ENCODE assay signal across 13 cellular contexts in the genomic region with DNA sequence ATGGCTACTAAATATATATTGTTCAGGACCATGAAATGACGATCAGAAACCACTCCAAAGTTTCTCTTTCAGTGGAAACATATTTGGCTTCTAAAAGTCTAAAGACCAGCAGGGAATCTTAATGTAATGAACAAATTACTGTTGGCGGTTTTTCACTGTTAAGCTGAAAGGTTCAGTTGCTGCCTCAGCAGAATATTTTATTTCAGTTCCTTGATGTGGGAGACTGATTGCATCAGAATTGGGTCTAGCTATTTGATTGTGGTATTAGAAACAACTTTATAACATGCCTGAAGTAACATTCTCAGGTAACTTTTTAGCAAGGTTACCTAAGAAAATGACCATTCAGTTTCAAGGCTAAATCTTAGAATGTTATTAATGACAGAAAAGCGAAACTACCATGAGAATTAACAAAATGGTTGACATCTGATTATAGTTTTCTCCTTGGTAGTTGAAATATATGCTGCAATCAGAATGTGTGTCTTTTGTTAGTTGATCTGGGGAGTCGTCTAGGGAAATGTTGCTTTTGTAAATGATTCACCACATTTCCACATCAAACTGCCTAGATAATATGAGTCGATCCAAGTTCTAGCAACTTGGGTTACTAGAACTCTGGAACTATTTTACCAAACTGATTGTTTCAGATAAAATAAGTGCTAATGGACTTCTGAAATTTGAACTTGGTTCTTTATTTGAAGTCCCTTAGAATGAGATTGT.
DNase-seq lines count a peak whose midpoint lies in the region; ATAC-seq and TF ChIP-seq lines count a peak whose summit lies in the region.
"Had no signal": no experiment of that assay in that cellular context is flagged by ENCODE, and none has a peak within 500 bp of the region (broad histone marks: within the 10 kb centered on the region; RNA-seq: fewer than 3 reads in every experiment).

No MANE protein-coding gene starts in this region.

- intact Hi-C loops in left lung (cut with DNase I): no loop called here

- peaks cover 0 to 6% of the 10 kb centered on the region in 2 donors for H3K4me1 ChIP-seq in left lung
- H3K4me1 ChIP-seq: body of pancreas had no signal

- peak overlapping the region; percentile 24 for H3K27ac ChIP-seq in left lung

- ATAC-seq in left lung (no peak), WTC11 (no peak)
- ATAC-seq in activated CD4-positive, CD25-positive, alpha-beta regulatory T cell treated with anti-CD3 and anti-CD28 coated beads, Interleukin-2, amount 50 U/mL, for 24 hours: no peak
- ATAC-seq: body of pancreas had no signal

- peaks cover 0 to 3% of the 10 kb centered on the region in 2 donors for H3K9me3 ChIP-seq in left lung
- H3K9me3 ChIP-seq: body of pancreas had no signal

- POLR2A ChIA-PET in WTC11 (lab: Charles Lee): no interaction called here

- H3K9me3 Mint-ChIP-seq in WTC11: peaks cover 22% of the 10 kb centered on the region
- H3K9me3 Mint-ChIP-seq: activated CD4-positive, alpha-beta T cell treated with anti-CD3 and anti-CD28 coated beads, Interleukin-2, amount 10 ng/mL, durations not matched to agents 7 days and 5 days had no signal

- H3K4me1 Mint-ChIP-seq in WTC11: peaks cover 30% of the 10 kb centered on the region
- H3K4me1 Mint-ChIP-seq: activated CD4-positive, alpha-beta T cell treated with anti-CD3 and anti-CD28 coated beads, Interleukin-2, amount 10 ng/mL, durations not matched to agents 7 days and 5 days; CD8-positive, alpha-beta memory T cell had no signal

- CTCF ChIA-PET in WTC11 (lab: Charles Lee): no interaction called here

- no peaks in the 10 kb centered on the region for H3K27me3 ChIP-seq in left lung
- H3K27me3 ChIP-seq: body of pancreas had no signal

- H3K36me3 ChIP-seq in left lung: no peaks in the 10 kb centered on the region

- no peak overlapping the region for H3K4me3 Mint-ChIP-seq in WTC11
- H3K4me3 Mint-ChIP-seq: activated CD4-positive, alpha-beta T cell treated with anti-CD3 and anti-CD28 coated beads, Interleukin-2, amount 10 ng/mL, durations not matched to agents 7 days and 5 days; CD8-positive, alpha-beta memory T cell had no signal

- H3K4me3 ChIP-seq in AG10803 (ENCODE audit: low read length) (no peak overlapping the region), cardiac fibroblast (replicated peaks in 1 of 2; ENCODE audit: low read depth in 2 of 2, low read length in 2 of 2) (no peak overlapping the region), left lung (no peak overlapping the region)
- H3K4me3 ChIP-seq: body of pancreas had no signal

- H3K36me3 Mint-ChIP-seq in WTC11: peaks cover 20% of the 10 kb centered on the region
- H3K36me3 Mint-ChIP-seq: CD8-positive, alpha-beta memory T cell had no signal

- TF ChIP-seq CTCF in AG10803 (conservative IDR thresholded peaks at IDR 0.05; ENCODE audit: low read length) (no peak), cardiac fibroblast (IDR thresholded peaks at IDR 0.05; ENCODE audit: low read depth, low read length) (no peak), left lung (IDR thresholded peaks at IDR 0.05) (no peak), WTC11 (IDR thresholded peaks at IDR 0.05) (no peak)

- DNase-seq in AG10803 (ENCODE audit: low read depth) (peak; percentile 77), NCI-H446 (lab: John Stamatoyannopoulos, UW) (peak; percentile 17 to 43), cardiac fibroblast (ENCODE audit: low read depth in 2 of 2) (peak; percentile 59 to 78), left lung (no peak), NCI-H345 (lab: John Stamatoyannopoulos, UW) (no peak), foreskin melanocyte (no peak), WTC11 (ENCODE audit: low spot score) (no peak)
- DNase-seq: activated CD4-positive, alpha-beta T cell treated with anti-CD3 and anti-CD28 coated beads, Interleukin-2, amount 10 ng/mL, durations not matched to agents 7 days and 5 days; body of pancreas; CD8-positive, alpha-beta memory T cell; NCI-H2081; retina had no signal

- no peaks in the 10 kb centered on the region for H3K27me3 Mint-ChIP-seq in WTC11 (ENCODE audit: low read depth)
- H3K27me3 Mint-ChIP-seq: activated CD4-positive, alpha-beta T cell treated with anti-CD3 and anti-CD28 coated beads, Interleukin-2, amount 10 ng/mL, durations not matched to agents 7 days and 5 days had no signal

- H3K27ac Mint-ChIP-seq in WTC11: no peak overlapping the region
- H3K27ac Mint-ChIP-seq: activated CD4-positive, alpha-beta T cell treated with anti-CD3 and anti-CD28 coated beads, Interleukin-2, amount 10 ng/mL, durations not matched to agents 7 days and 5 days; CD8-positive, alpha-beta memory T cell had no signal

TF ChIP-seq in WTC11, 78 proteins besides CTCF, POLR2A, EP300 and RAD21:
- TF ChIP-seq FOXJ3 (CRISPR knock-in tag; IDR thresholded peaks at IDR 0.05; ENCODE audit: borderline replicate concordance): no peak
- TF ChIP-seq ZNF219 (CRISPR knock-in tag; IDR thresholded peaks at IDR 0.05; ENCODE audit: borderline replicate concordance): no peak
- TF ChIP-seq SMAD3 (CRISPR knock-in tag; IDR thresholded peaks at IDR 0.05; ENCODE audit: borderline replicate concordance): no peak
- TF ChIP-seq SOX15 (CRISPR knock-in tag; IDR thresholded peaks at IDR 0.05): no peak
- TF ChIP-seq, protein P1, sequence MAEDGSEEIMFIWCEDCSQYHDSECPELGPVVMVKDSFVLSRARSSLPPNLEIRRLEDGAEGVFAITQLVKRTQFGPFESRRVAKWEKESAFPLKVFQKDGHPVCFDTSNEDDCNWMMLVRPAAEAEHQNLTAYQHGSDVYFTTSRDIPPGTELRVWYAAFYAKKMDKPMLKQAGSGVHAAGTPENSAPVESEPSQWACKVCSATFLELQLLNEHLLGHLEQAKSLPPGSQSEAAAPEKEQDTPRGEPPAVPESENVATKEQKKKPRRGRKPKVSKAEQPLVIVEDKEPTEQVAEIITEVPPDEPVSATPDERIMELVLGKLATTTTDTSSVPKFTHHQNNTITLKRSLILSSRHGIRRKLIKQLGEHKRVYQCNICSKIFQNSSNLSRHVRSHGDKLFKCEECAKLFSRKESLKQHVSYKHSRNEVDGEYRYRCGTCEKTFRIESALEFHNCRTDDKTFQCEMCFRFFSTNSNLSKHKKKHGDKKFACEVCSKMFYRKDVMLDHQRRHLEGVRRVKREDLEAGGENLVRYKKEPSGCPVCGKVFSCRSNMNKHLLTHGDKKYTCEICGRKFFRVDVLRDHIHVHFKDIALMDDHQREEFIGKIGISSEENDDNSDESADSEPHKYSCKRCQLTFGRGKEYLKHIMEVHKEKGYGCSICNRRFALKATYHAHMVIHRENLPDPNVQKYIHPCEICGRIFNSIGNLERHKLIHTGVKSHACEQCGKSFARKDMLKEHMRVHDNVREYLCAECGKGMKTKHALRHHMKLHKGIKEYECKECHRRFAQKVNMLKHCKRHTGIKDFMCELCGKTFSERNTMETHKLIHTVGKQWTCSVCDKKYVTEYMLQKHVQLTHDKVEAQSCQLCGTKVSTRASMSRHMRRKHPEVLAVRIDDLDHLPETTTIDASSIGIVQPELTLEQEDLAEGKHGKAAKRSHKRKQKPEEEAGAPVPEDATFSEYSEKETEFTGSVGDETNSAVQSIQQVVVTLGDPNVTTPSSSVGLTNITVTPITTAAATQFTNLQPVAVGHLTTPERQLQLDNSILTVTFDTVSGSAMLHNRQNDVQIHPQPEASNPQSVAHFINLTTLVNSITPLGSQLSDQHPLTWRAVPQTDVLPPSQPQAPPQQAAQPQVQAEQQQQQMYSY (CRISPR knock-in tag; IDR thresholded peaks at IDR 0.05): no peak
- no peak for TF ChIP-seq ZNF317 (CRISPR knock-in tag; IDR thresholded peaks at IDR 0.05; ENCODE audit: borderline replicate concordance, low read depth)
- TF ChIP-seq, protein P2, sequence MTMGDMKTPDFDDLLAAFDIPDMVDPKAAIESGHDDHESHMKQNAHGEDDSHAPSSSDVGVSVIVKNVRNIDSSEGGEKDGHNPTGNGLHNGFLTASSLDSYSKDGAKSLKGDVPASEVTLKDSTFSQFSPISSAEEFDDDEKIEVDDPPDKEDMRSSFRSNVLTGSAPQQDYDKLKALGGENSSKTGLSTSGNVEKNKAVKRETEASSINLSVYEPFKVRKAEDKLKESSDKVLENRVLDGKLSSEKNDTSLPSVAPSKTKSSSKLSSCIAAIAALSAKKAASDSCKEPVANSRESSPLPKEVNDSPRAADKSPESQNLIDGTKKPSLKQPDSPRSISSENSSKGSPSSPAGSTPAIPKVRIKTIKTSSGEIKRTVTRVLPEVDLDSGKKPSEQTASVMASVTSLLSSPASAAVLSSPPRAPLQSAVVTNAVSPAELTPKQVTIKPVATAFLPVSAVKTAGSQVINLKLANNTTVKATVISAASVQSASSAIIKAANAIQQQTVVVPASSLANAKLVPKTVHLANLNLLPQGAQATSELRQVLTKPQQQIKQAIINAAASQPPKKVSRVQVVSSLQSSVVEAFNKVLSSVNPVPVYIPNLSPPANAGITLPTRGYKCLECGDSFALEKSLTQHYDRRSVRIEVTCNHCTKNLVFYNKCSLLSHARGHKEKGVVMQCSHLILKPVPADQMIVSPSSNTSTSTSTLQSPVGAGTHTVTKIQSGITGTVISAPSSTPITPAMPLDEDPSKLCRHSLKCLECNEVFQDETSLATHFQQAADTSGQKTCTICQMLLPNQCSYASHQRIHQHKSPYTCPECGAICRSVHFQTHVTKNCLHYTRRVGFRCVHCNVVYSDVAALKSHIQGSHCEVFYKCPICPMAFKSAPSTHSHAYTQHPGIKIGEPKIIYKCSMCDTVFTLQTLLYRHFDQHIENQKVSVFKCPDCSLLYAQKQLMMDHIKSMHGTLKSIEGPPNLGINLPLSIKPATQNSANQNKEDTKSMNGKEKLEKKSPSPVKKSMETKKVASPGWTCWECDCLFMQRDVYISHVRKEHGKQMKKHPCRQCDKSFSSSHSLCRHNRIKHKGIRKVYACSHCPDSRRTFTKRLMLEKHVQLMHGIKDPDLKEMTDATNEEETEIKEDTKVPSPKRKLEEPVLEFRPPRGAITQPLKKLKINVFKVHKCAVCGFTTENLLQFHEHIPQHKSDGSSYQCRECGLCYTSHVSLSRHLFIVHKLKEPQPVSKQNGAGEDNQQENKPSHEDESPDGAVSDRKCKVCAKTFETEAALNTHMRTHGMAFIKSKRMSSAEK (CRISPR knock-in tag; IDR thresholded peaks at IDR 0.05; ENCODE audit: borderline replicate concordance): no peak
- TF ChIP-seq, protein P3, sequence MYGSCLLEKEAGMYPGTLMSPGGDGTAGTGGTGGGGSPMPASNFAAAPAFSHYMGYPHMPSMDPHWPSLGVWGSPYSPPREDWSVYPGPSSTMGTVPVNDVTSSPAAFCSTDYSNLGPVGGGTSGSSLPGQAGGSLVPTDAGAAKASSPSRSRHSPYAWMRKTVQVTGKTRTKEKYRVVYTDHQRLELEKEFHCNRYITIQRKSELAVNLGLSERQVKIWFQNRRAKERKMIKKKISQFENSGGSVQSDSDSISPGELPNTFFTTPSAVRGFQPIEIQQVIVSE (CRISPR knock-in tag; IDR thresholded peaks at IDR 0.05; ENCODE audit: borderline replicate concordance): no peak

Comparison
In these comparisons a context has a peak if more than half of its experiments do, and no peak if none do; other contexts are left out.
1. DNase-seq: peak in AG10803 (single experiment), NCI-H446 (2 of 2) and cardiac fibroblast (2 of 2); none in left lung (0 of 2), NCI-H345 (single experiment), foreskin melanocyte (single experiment) and WTC11 (single experiment).